In genomic region chr3:70981252-70981933, GRCh38 we compare ENCODE assay signal across 10 cellular contexts.
DNase-seq lines count a peak whose midpoint lies in the region; ATAC-seq and TF ChIP-seq lines count a peak whose summit lies in the region.
"Had no signal": no experiment of that assay in that cellular context is flagged by ENCODE, and none has a peak within 500 bp of the region (broad histone marks: within the 10 kb centered on the region; RNA-seq: fewer than 3 reads in every experiment).

No MANE protein-coding gene starts in this region.

- 84 to 90% methylated on average over 6 of the region's 6 CpGs for WGBS in mesodermal cell (ENCODE audit: insufficient coverage in 2 of 2), 2 experiments
- 66 to 68% methylated on average over 6 of the region's 6 CpGs for WGBS in thyroid gland, 2 donors

- no peaks in the 10 kb centered on the region for H3K9me3 ChIP-seq in mesodermal cell (ENCODE audit: control insufficient read depth, low read length)
- no peaks in the 10 kb centered on the region for H3K9me3 ChIP-seq in thyroid gland

- H3K36me3 Mint-ChIP-seq in activated CD4-positive, alpha-beta T cell treated with anti-CD3 and anti-CD28 coated beads, Interleukin-2, amount 10 ng/mL, durations not matched to agents 24 days and 14 days (ENCODE audit: low read depth) = peaks cover 78% of the 10 kb centered on the region
- H3K36me3 Mint-ChIP-seq in brain = peaks cover 35% of the 10 kb centered on the region

- H3K4me3 ChIP-seq in mesodermal cell (ENCODE audit: extremely low read depth, insufficient read depth, low read length, poor library complexity, severe bottlenecking) (no peak overlapping the region), thyroid gland (replicated peaks in 1 of 3) (no peak overlapping the region)

- H3K27me3 ChIP-seq in thyroid gland = no peaks in the 10 kb centered on the region

- H3K27ac ChIP-seq in mesodermal cell (ENCODE audit: low read depth, low read length, severe bottlenecking) (peak overlapping the region; percentile 13), thyroid gland (peak overlapping the region; percentile 76 to 96 (median 80))

- peak overlapping the region; percentile 47 for H3K4me3 Mint-ChIP-seq in activated CD4-positive, alpha-beta T cell treated with anti-CD3 and anti-CD28 coated beads, Interleukin-2, amount 10 ng/mL, durations not matched to agents 24 days and 14 days
- peak overlapping the region in 3 of 5 experiments; percentile 1 to 66 (median 49) for H3K4me3 Mint-ChIP-seq in brain

- H3K4me1 Mint-ChIP-seq in activated CD4-positive, alpha-beta T cell treated with anti-CD3 and anti-CD28 coated beads, Interleukin-2, amount 10 ng/mL, durations not matched to agents 24 days and 14 days = peaks cover 50% of the 10 kb centered on the region
- H3K4me1 Mint-ChIP-seq in brain = peaks cover 72% of the 10 kb centered on the region

- TF ChIP-seq CTCF in brain (conservative IDR thresholded peaks at IDR 0.05) (no peak), thyroid gland (IDR thresholded peaks at IDR 0.05) (no peak)

- H3K36me3 ChIP-seq in mesodermal cell (ENCODE audit: control insufficient read depth, insufficient read depth, low read length) (peaks cover 32% of the 10 kb centered on the region), thyroid gland (peaks cover 15 to 17% of the 10 kb centered on the region in 2 donors)

- no peak for TF ChIP-seq POLR2A in thyroid gland (IDR thresholded peaks at IDR 0.05)

- H3K9me3 Mint-ChIP-seq in activated CD4-positive, alpha-beta T cell treated with anti-CD3 and anti-CD28 coated beads, Interleukin-2, amount 10 ng/mL, durations not matched to agents 24 days and 14 days = no peaks in the 10 kb centered on the region
- peaks cover 0 to 2% (median 0%) of the 10 kb centered on the region in 5 experiments for H3K9me3 Mint-ChIP-seq in brain

- H3K27me3 Mint-ChIP-seq in activated CD4-positive, alpha-beta T cell treated with anti-CD3 and anti-CD28 coated beads, Interleukin-2, amount 10 ng/mL, durations not matched to agents 24 days and 14 days = no peaks in the 10 kb centered on the region
- peaks cover 6% of the 10 kb centered on the region for H3K27me3 Mint-ChIP-seq in brain

- peaks cover 24% of the 10 kb centered on the region for H3K4me1 ChIP-seq in mesodermal cell (ENCODE audit: control insufficient read depth, insufficient read depth, low read length, poor library complexity, severe bottlenecking)
- peaks cover 30 to 34% of the 10 kb centered on the region in 2 donors for H3K4me1 ChIP-seq in thyroid gland

- intact Hi-C loops in activated CD4-positive, alpha-beta T cell treated with anti-CD3 and anti-CD28 coated beads, Interleukin-2, amount 10 ng/mL, durations not matched to agents 24 days and 14 days (cut with micrococcal nuclease) = no loop called here
- intact Hi-C loops in thyroid gland (cut with DNase I) = no loop called here

- H3K27ac Mint-ChIP-seq in activated CD4-positive, alpha-beta T cell treated with anti-CD3 and anti-CD28 coated beads, Interleukin-2, amount 10 ng/mL, durations not matched to agents 24 days and 14 days = peak overlapping the region; percentile 87
- peak overlapping the region; percentile 39 to 97 (median 70) for H3K27ac Mint-ChIP-seq in brain

- no peak for DNase-seq in activated CD4-positive, alpha-beta T cell treated with anti-CD3 and anti-CD28 coated beads, Interleukin-2, amount 10 ng/mL, durations not matched to agents 24 days and 14 days
- no peak for DNase-seq in activated CD4-positive, alpha-beta T cell treated with anti-CD3 and anti-CD28 coated beads for 48 hours
- DNase-seq in thyroid gland = peak; percentile 8 to 17
- no peak for DNase-seq in NCI-H1436 treated with DMSO at 0.1 percent for 48 hours (lab: John Stamatoyannopoulos, UW)
- DNase-seq in activated CD4-positive, alpha-beta T cell treated with anti-CD3 and anti-CD28 coated beads, Interleukin-2, amount 50 U/mL, for 48 hours = no peak
- DNase-seq: activated CD4-positive, alpha-beta T cell treated with anti-CD3 and anti-CD28 coated beads, Interleukin-2, amount 50 U/mL, for 1 hour; NCI-H2029 treated with DMSO at 0.1 percent for 48 hours had no signal

- ATAC-seq in HG03280 (IDR thresholded peaks at IDR 0.05; ENCODE audit: unreplicated experiment) = no peak

Comparison
In these comparisons a context has a peak if more than half of its experiments do, and no peak if none do; other contexts are left out.
1. DNase-seq: peak in thyroid gland (2 of 2); none in activated CD4-positive, alpha-beta T cell treated with anti-CD3 and anti-CD28 coated beads, Interleukin-2, amount 10 ng/mL, durations not matched to agents 24 days and 14 days (single experiment), activated CD4-positive, alpha-beta T cell treated with anti-CD3 and anti-CD28 coated beads for 48 hours (single experiment), NCI-H1436 treated with DMSO at 0.1 percent for 48 hours (single experiment) and activated CD4-positive, alpha-beta T cell treated with anti-CD3 and anti-CD28 coated beads, Interleukin-2, amount 50 U/mL, for 48 hours (0 of 2).